Comparison of ENCODE assay signal across 13 cellular contexts in genomic region chr17:3030096-3030495, GRCh38. TPM values are rescaled to one million over a fixed set of nuclear protein-coding genes. Genes with fewer than 3 reads are reported as not detected.
DNase-seq lines count a peak whose midpoint lies in the region; ATAC-seq and TF ChIP-seq lines count a peak whose summit lies in the region.
"Had no signal": no experiment of that assay in that cellular context is flagged by ENCODE, and none has a peak within 500 bp of the region (broad histone marks: within the 10 kb centered on the region; RNA-seq: fewer than 3 reads in every experiment).

No MANE protein-coding gene starts in this region.

- CTCF ChIA-PET in RWPE1 (lab: Yijun Ruan, JAX), result no interaction called here

- peak overlapping the region; percentile 13 for H3K4me2 ChIP-seq in fibroblast of lung (ENCODE audit: extremely low read depth, insufficient read depth, low read length)
- peak overlapping the region; percentile 24 for H3K4me2 ChIP-seq in skeletal muscle satellite cell (ENCODE audit: low read length)

- ATAC-seq in GM18907 (IDR thresholded peaks at IDR 0.05; ENCODE audit: unreplicated experiment) (no peak), HG03139 (IDR thresholded peaks at IDR 0.05; ENCODE audit: unreplicated experiment) (no peak)

- no peaks in the 10 kb centered on the region for H3K9me3 ChIP-seq in fibroblast of lung (ENCODE audit: control insufficient read depth, insufficient read depth, low read depth, low read length)
- no peaks in the 10 kb centered on the region for H3K9me3 ChIP-seq in skeletal muscle satellite cell (replicated peaks; ENCODE audit: low read length)
- H3K9me3 ChIP-seq: testis had no signal

- H3K9ac ChIP-seq in fibroblast of lung (ENCODE audit: insufficient read depth, low read length) (no peak overlapping the region), skeletal muscle satellite cell (ENCODE audit: low read depth, low read length) (peak overlapping the region; percentile 14)

- no peaks in the 10 kb centered on the region for H3K4me1 ChIP-seq in fibroblast of lung (ENCODE audit: control insufficient read depth, extremely low read depth, insufficient read depth, low read length)
- H3K4me1 ChIP-seq in skeletal muscle satellite cell (ENCODE audit: control insufficient read depth, insufficient read depth, low read length), result peaks cover 12% of the 10 kb centered on the region
- H3K4me1 ChIP-seq: testis had no signal

- no peak for TF ChIP-seq CTCF in HFF-Myc (IDR thresholded peaks at IDR 0.05; ENCODE audit: low read depth, low read length, missing control alignments)
- no peak for TF ChIP-seq CTCF in RWPE1 (conservative IDR thresholded peaks at IDR 0.05; ENCODE audit: low read depth)
- no peak for TF ChIP-seq CTCF in fibroblast of lung (conservative IDR thresholded peaks at IDR 0.05 in 1 of 2, IDR thresholded peaks at IDR 0.05 in 1 of 2; ENCODE audit: low read depth in 1 of 2, low read length in 2 of 2)

- H3K27ac ChIP-seq in RWPE1 (no peak overlapping the region), fibroblast of lung (ENCODE audit: insufficient read depth, low read length) (no peak overlapping the region)
- H3K27ac ChIP-seq: testis had no signal

- DNase-seq in HFF-Myc (ENCODE audit: extremely low read depth, low read depth), result peak; percentile 29
- peak; percentile 68 for DNase-seq in RWPE1 (ENCODE audit: low spot score)
- peak; percentile 79 to 89 for DNase-seq in fibroblast of lung (ENCODE audit: low read depth in 2 of 2)
- DNase-seq in activated CD4-positive, CD25-positive, alpha-beta regulatory T cell (lab: John Stamatoyannopoulos, UW), result no peak
- DNase-seq: activated CD4-positive, alpha-beta T cell treated with anti-CD3 and anti-CD28 coated beads, Interleukin-2, amount 50 U/mL, for 48 hours; activated naive CD4-positive, alpha-beta T cell treated with anti-CD3 and anti-CD28 coated beads for 36 hours; DMS79; stimulated activated CD4-positive, alpha-beta T cell treated with anti-CD3 and anti-CD28 coated beads, Interleukin-4, amount 100 ng/mL, for 4 hours; testis had no signal

- POLR2A ChIA-PET in RWPE1 (lab: Yijun Ruan, JAX; ENCODE audit: low non-redundant PET), result no interaction called here

- H3K4me3 ChIP-seq in HFF-Myc (replicated peaks; ENCODE audit: low read depth, low read length), result no peak overlapping the region
- H3K4me3 ChIP-seq in fibroblast of lung (replicated peaks in 1 of 4; ENCODE audit: control extremely low read depth in 1 of 4, insufficient read depth in 1 of 4, low read depth in 3 of 4, low read length in 4 of 4), result no peak overlapping the region
- H3K4me3 ChIP-seq in skeletal muscle satellite cell (ENCODE audit: low read length), result no peak overlapping the region
- H3K4me3 ChIP-seq: testis had no signal

- H3K27me3 ChIP-seq in fibroblast of lung (ENCODE audit: control insufficient read depth, insufficient read depth, low read length) (no peaks in the 10 kb centered on the region), skeletal muscle satellite cell (ENCODE audit: control insufficient read depth, insufficient read depth, low read length) (no peaks in the 10 kb centered on the region)
- H3K27me3 ChIP-seq: testis had no signal

- no peaks in the 10 kb centered on the region for H4K20me1 ChIP-seq in fibroblast of lung (ENCODE audit: control insufficient read depth, extremely low read depth, insufficient read depth, low read length)

- H3K36me3 ChIP-seq in fibroblast of lung (ENCODE audit: control insufficient read depth, insufficient read depth, low read length) (no peaks in the 10 kb centered on the region), skeletal muscle satellite cell (ENCODE audit: insufficient read depth, low read length) (no peaks in the 10 kb centered on the region)

- no peak overlapping the region for H2AFZ ChIP-seq in fibroblast of lung (ENCODE audit: low read length)

- no peaks in the 10 kb centered on the region for H3K79me2 ChIP-seq in fibroblast of lung (ENCODE audit: control insufficient read depth, insufficient read depth, low read length)

RNA-seq across cellular contexts. Expression of gene OR1D5, which starts 33.3 kb away (rescaled TPM):
- total RNA-seq in fibroblast of lung, result not detected in 2 replicates
- polyA plus RNA-seq in fibroblast of lung, result not detected in 2 replicates
- not detected in 2 replicates for polyA plus RNA-seq in fibroblast of lung (2012)
- polyA minus RNA-seq in fibroblast of lung (ENCODE audit: low replicate concordance), result not detected in 2 replicates
- total RNA-seq in skeletal muscle satellite cell (2012; rRNA removed), result not detected in 2 replicates
- total RNA-seq: activated naive CD4-positive, alpha-beta T cell treated with anti-CD3 and anti-CD28 coated beads for 36 hours; testis had no signal
- polyA plus RNA-seq: neural cell had no signal

Comparison
In these comparisons a context has a peak if more than half of its experiments do, and no peak if none do; other contexts are left out.
1. DNase-seq: peak in HFF-Myc (single experiment), RWPE1 (single experiment) and fibroblast of lung (2 of 2); none in activated CD4-positive, CD25-positive, alpha-beta regulatory T cell (0 of 4).